ENCODE assay signal across 9 cellular contexts in genomic region chr17:71959129-71959528, GRCh38.
DNase-seq lines count a peak whose midpoint lies in the region; ATAC-seq and TF ChIP-seq lines count a peak whose summit lies in the region.
"Had no signal": no experiment of that assay in that cellular context is flagged by ENCODE, and none has a peak within 500 bp of the region (broad histone marks: within the 10 kb centered on the region; RNA-seq: fewer than 3 reads in every experiment).

No MANE protein-coding gene starts in this region.

- no peaks in the 10 kb centered on the region for H3K36me3 ChIP-seq in neural progenitor cell

- H3K9ac ChIP-seq in neural progenitor cell = no peak overlapping the region

- H3K27me3 Mint-ChIP-seq in neural progenitor cell (ENCODE audit: insufficient read depth, low read depth) = no peaks in the 10 kb centered on the region
- H3K27me3 Mint-ChIP-seq: effector memory CD8-positive, alpha-beta T cell had no signal

- H3K4me1 ChIP-seq in neural progenitor cell = no peaks in the 10 kb centered on the region

- no peaks in the 10 kb centered on the region for H3K79me2 ChIP-seq in neural progenitor cell (ENCODE audit: low read depth)

- H3K4me1 Mint-ChIP-seq in neural progenitor cell = no peaks in the 10 kb centered on the region

- no peaks in the 10 kb centered on the region for H3K36me3 Mint-ChIP-seq in neural progenitor cell

- in situ Hi-C loops in T47D (cut with HindIII; ENCODE audit: low pct_unique_long_range_greater_than_20kb, low sequenced_read_pairs) = no loop called here

- no peak overlapping the region for H3K27ac ChIP-seq in neural progenitor cell

- H4K20me1 ChIP-seq in neural progenitor cell (ENCODE audit: low read depth) = no peaks in the 10 kb centered on the region

- H3F3A ChIP-seq in neural progenitor cell (ENCODE audit: low read depth) = no peaks in the 10 kb centered on the region

- DNase-seq in GM12864 (ENCODE audit: low read depth) (no peak), LHCN-M2 (ENCODE audit: low read depth) (peak; percentile 17), T47D (ENCODE audit: low read depth in 1 of 2, low spot score in 1 of 2) (peak; percentile 20 to 56), neural progenitor cell (ENCODE audit: low spot score) (peak; percentile 16), T-helper 1 cell (no peak), NCI-H226 (no peak)
- DNase-seq: effector memory CD8-positive, alpha-beta T cell had no signal

- peaks cover 7% of the 10 kb centered on the region for H3K9me3 Mint-ChIP-seq in neural progenitor cell

- H3K4me3 ChIP-seq in GM12864 (ENCODE audit: low read depth, low read length) = no peak overlapping the region
- H3K4me3 ChIP-seq in neural progenitor cell = no peak overlapping the region

- no peak overlapping the region for H3K4me3 Mint-ChIP-seq in neural progenitor cell
- H3K4me3 Mint-ChIP-seq: effector memory CD8-positive, alpha-beta T cell had no signal

- H3K27me3 ChIP-seq in neural progenitor cell = no peaks in the 10 kb centered on the region

- no peak overlapping the region for H2AFZ ChIP-seq in neural progenitor cell (replicated peaks)

- peak; percentile 49 for TF ChIP-seq CTCF in GM12864 (IDR thresholded peaks at IDR 0.05; ENCODE audit: low read depth, low read length, missing control alignments)
- TF ChIP-seq CTCF in neural progenitor cell (IDR thresholded peaks at IDR 0.05) = peak; percentile 64

- H3K4me2 ChIP-seq in neural progenitor cell = no peak overlapping the region

- H3K27ac Mint-ChIP-seq in neural progenitor cell = no peak overlapping the region
- H3K27ac Mint-ChIP-seq: effector memory CD8-positive, alpha-beta T cell had no signal

- no peaks in the 10 kb centered on the region for H3K9me3 ChIP-seq in neural progenitor cell (ENCODE audit: low read depth)

- ATAC-seq in HG02981 (IDR thresholded peaks at IDR 0.05; ENCODE audit: unreplicated experiment) (no peak), GM18520 (IDR thresholded peaks at IDR 0.05; ENCODE audit: unreplicated experiment) (no peak)
- ATAC-seq: effector memory CD8-positive, alpha-beta T cell had no signal

Comparison
In these comparisons a context has a peak if more than half of its experiments do, and no peak if none do; other contexts are left out.
1. DNase-seq: peak in LHCN-M2 (single experiment), T47D (2 of 2) and neural progenitor cell (single experiment); none in GM12864 (single experiment), T-helper 1 cell (0 of 5) and NCI-H226 (single experiment).